32 cellular contexts compared by ENCODE assay signal in genomic region chr14:94961761-94962575, GRCh38.
"Had no signal": no experiment of that assay in that cellular context is flagged by ENCODE, and none has a peak within 500 bp of the region (broad histone marks: within the 10 kb centered on the region; RNA-seq: fewer than 3 reads in every experiment).

No MANE protein-coding gene starts in this region.

- H3K4me3 ChIP-seq: colonic mucosa, esophagus squamous epithelium, heart right ventricle, lung, smooth muscle cell, suprapubic skin, transverse colon had no signal

- H3K4me1 Mint-ChIP-seq: memory B cell; stimulated activated naive CD8-positive, alpha-beta T cell treated with anti-CD3 and anti-CD28 coated beads, Interleukin-15, amount 100 ng/mL, for 72 hours had no signal

- H3K4me1 ChIP-seq: colonic mucosa, esophagus squamous epithelium, parathyroid adenoma, suprapubic skin, transverse colon had no signal

- H3K36me3 Mint-ChIP-seq: immature natural killer cell; memory B cell; naive thymus-derived CD4-positive, alpha-beta T cell had no signal

- H3K27me3 ChIP-seq: colonic mucosa, transverse colon had no signal

- DNase-seq: central memory CD4-positive, alpha-beta T cell; colonic mucosa; effector CD8-positive, alpha-beta T cell; esophagus squamous epithelium; foreskin melanocyte; glutamatergic neuron; heart right ventricle; hippocampal formation; immature natural killer cell; islet precursor cell; kidney glomerular epithelial cell; left colon; left ventricle myocardium superior; midbrain; naive thymus-derived CD4-positive, alpha-beta T cell; stimulated activated CD4-positive, alpha-beta T cell treated with anti-CD3 and anti-CD28 coated beads, Interleukin-12 subunit alpha, Interleukin-12 subunit beta, amount 100 ng/mL, for 4 hours; stimulated activated CD4-positive, alpha-beta T cell treated with anti-CD3 and anti-CD28 coated beads, Interleukin-1b, Interleukin-23, amount 100 ng/mL, for 48 hours; stimulated activated CD4-positive, alpha-beta T cell treated with anti-CD3 and anti-CD28 coated beads, Interleukin-4, amount 100 ng/mL, for 1 hour; stimulated activated CD8-positive, alpha-beta memory T cell treated with anti-CD3 and anti-CD28 coated beads, Interleukin-4, amount 100 ng/mL, for 48 hours; stimulated activated naive CD4-positive, alpha-beta T cell; stimulated activated naive CD8-positive, alpha-beta T cell treated with anti-CD3 and anti-CD28 coated beads, Interleukin-15, amount 100 ng/mL, for 72 hours; transverse colon had no signal

- H3K9ac ChIP-seq: parathyroid adenoma had no signal

- H3K27ac ChIP-seq: colonic mucosa, esophagus squamous epithelium, heart right ventricle, neutrophil, parathyroid adenoma, suprapubic skin, transverse colon had no signal

- H3K9me3 ChIP-seq: colonic mucosa, esophagus squamous epithelium, heart right ventricle, neutrophil, suprapubic skin, transverse colon had no signal

- H3K4me2 ChIP-seq: smooth muscle cell had no signal

- H3K36me3 ChIP-seq: colonic mucosa, esophagus squamous epithelium, heart right ventricle, neutrophil, suprapubic skin, transverse colon had no signal

- H3K4me3 Mint-ChIP-seq: dendritic cell treated with granulocyte-macrophage colony-stimulating factor and Interleukin-4, amounts not matched to agents 40 ng/mL and 50 ng/mL, for 4 days; immature natural killer cell; memory B cell; naive thymus-derived CD4-positive, alpha-beta T cell; nephron; stimulated activated naive CD8-positive, alpha-beta T cell treated with anti-CD3 and anti-CD28 coated beads, Interleukin-15, amount 100 ng/mL, for 72 hours had no signal

- ATAC-seq: left colon; left ventricle myocardium superior; naive thymus-derived CD4-positive, alpha-beta T cell; sciatic nerve; stimulated activated naive CD8-positive, alpha-beta T cell treated with anti-CD3 and anti-CD28 coated beads, Interleukin-15, amount 100 ng/mL, for 72 hours had no signal

- H3K9me3 Mint-ChIP-seq: dendritic cell treated with granulocyte-macrophage colony-stimulating factor and Interleukin-4, amounts not matched to agents 40 ng/mL and 50 ng/mL, for 4 days; immature natural killer cell; memory B cell; naive thymus-derived CD4-positive, alpha-beta T cell; nephron; stimulated activated naive CD8-positive, alpha-beta T cell treated with anti-CD3 and anti-CD28 coated beads, Interleukin-15, amount 100 ng/mL, for 72 hours had no signal

- H3K27ac Mint-ChIP-seq: dendritic cell treated with granulocyte-macrophage colony-stimulating factor and Interleukin-4, amounts not matched to agents 40 ng/mL and 50 ng/mL, for 4 days; immature natural killer cell; memory B cell; naive thymus-derived CD4-positive, alpha-beta T cell; nephron; progenitor cell of endocrine pancreas had no signal
